ENCODE assay signal across 30 cellular contexts in genomic region chr22:39610766-39611165, GRCh38. TPM values are rescaled to one million over a fixed set of nuclear protein-coding genes. Genes with fewer than 3 reads are reported as not detected.
"Had no signal": no experiment of that assay in that cellular context is flagged by ENCODE, and none has a peak within 500 bp of the region (broad histone marks: within the 10 kb centered on the region; RNA-seq: fewer than 3 reads in every experiment).

No MANE protein-coding gene starts in this region.

- H3K4me1 ChIP-seq: colonic mucosa, gastrocnemius medialis, left lung, psoas muscle, sigmoid colon, testis, tibial nerve, upper lobe of right lung, vagina had no signal

- DNase-seq: colonic mucosa; effector CD8-positive, alpha-beta T cell; endodermal cell; foreskin fibroblast; gastrocnemius medialis; head of caudate nucleus; kidney; mesenchymal stem cell; mucosa of descending colon; naive thymus-derived CD4-positive, alpha-beta T cell; nucleus accumbens; ovary; psoas muscle; right cardiac atrium; sigmoid colon; stimulated activated CD4-positive, alpha-beta T cell treated with anti-CD3 and anti-CD28 coated beads, Interleukin-4, amount 100 ng/mL, for 4 hours; stimulated activated naive CD8-positive, alpha-beta T cell treated with anti-CD3 and anti-CD28 coated beads, Interleukin-15, Interleukin-2, amounts not matched to agents 100 U/mL and 50 U/mL, for 24 hours; substantia nigra; testis; upper lobe of right lung had no signal

- H3K4me3 ChIP-seq: colonic mucosa, gastrocnemius medialis, left lung, mucosa of descending colon, neural progenitor cell, ovary, psoas muscle, sigmoid colon, testis, tibial nerve, upper lobe of right lung, vagina had no signal

- ATAC-seq: esophagus mucosa; gastrocnemius medialis; left lung; mucosa of descending colon; naive thymus-derived CD4-positive, alpha-beta T cell; psoas muscle; right cardiac atrium; stimulated activated memory B cell treated with anti-CD40 and anti-IgM and Interleukin-4, amounts not matched to agents 10 μg/mL and 1 μg/mL and 100 μg/mL, for 72 hours; stimulated activated naive CD8-positive, alpha-beta T cell treated with anti-CD3 and anti-CD28 coated beads, Interleukin-15, Interleukin-2, amounts not matched to agents 100 U/mL and 50 U/mL, for 24 hours; upper lobe of right lung had no signal

- H3K27ac ChIP-seq: colonic mucosa, epithelial cell of prostate, gastrocnemius medialis, left lung, neural progenitor cell, ovary, psoas muscle, sigmoid colon, testis, tibial nerve, upper lobe of right lung, vagina had no signal

- FAIRE-seq: kidney had no signal

- H2AFZ ChIP-seq: neural progenitor cell had no signal

- H3K27me3 ChIP-seq: colonic mucosa, neural progenitor cell, ovary, testis, tibial nerve, vagina had no signal

- H3K36me3 ChIP-seq: colonic mucosa, gastrocnemius medialis, left lung, neural progenitor cell, ovary, sigmoid colon, tibial nerve, upper lobe of right lung, vagina had no signal

- H3K9me3 ChIP-seq: colonic mucosa, gastrocnemius medialis, left lung, mucosa of descending colon, ovary, psoas muscle, sigmoid colon, testis, upper lobe of right lung, vagina had no signal

- H3K4me2 ChIP-seq: neural progenitor cell had no signal

- H3K9ac ChIP-seq: neural progenitor cell had no signal

RNA-seq across cellular contexts. Expression of gene CACNA1I, which starts 40.2 kb away (rescaled TPM):
- total RNA-seq: gastrocnemius medialis, glomerular endothelial cell, lung microvascular endothelial cell, skeletal muscle tissue had no signal
